8 cellular contexts compared by ENCODE assay signal in genomic region chr12:98698603-98699463, GRCh38. TPM values are rescaled to one million over a fixed set of nuclear protein-coding genes. Genes with fewer than 3 reads are reported as not detected.
DNase-seq lines count a peak whose midpoint lies in the region; ATAC-seq, FAIRE-seq and TF ChIP-seq lines count a peak whose summit lies in the region.

No MANE protein-coding gene starts in this region.

- H3K4me3 Mint-ChIP-seq in stimulated activated naive CD8-positive, alpha-beta T cell treated with anti-CD3 and anti-CD28 coated beads, Interleukin-15, amount 100 ng/mL, for 72 hours, result no peak overlapping the region

- DNase-seq in AG09309 (ENCODE audit: low read depth) (peak; percentile 37), NCI-H1694 (lab: John Stamatoyannopoulos, UW) (peak; percentile 2), cerebellar cortex (ENCODE audit: low spot score) (peak; percentile 77)
- DNase-seq in stimulated activated naive CD8-positive, alpha-beta T cell treated with anti-CD3 and anti-CD28 coated beads, Interleukin-15, amount 100 ng/mL, for 72 hours, result no peak

- no peaks in the 10 kb centered on the region for H3K36me3 ChIP-seq in liver (ENCODE audit: control insufficient read depth in 4 of 4, insufficient read depth in 3 of 4, low read depth in 1 of 4, low read length in 3 of 4)

- H3K4me1 Mint-ChIP-seq in stimulated activated naive CD8-positive, alpha-beta T cell treated with anti-CD3 and anti-CD28 coated beads, Interleukin-15, amount 100 ng/mL, for 72 hours, result no peaks in the 10 kb centered on the region

- no peak overlapping the region for H3K27ac ChIP-seq in liver (ENCODE audit: low read depth in 1 of 2, low read length in 2 of 2)

- H3K9ac ChIP-seq in liver (ENCODE audit: low read depth in 1 of 2, low read length in 2 of 2), result no peak overlapping the region

- no peaks in the 10 kb centered on the region for H3K9me3 Mint-ChIP-seq in stimulated activated naive CD8-positive, alpha-beta T cell treated with anti-CD3 and anti-CD28 coated beads, Interleukin-15, amount 100 ng/mL, for 72 hours

- no peaks in the 10 kb centered on the region for H3K27me3 ChIP-seq in liver (ENCODE audit: control insufficient read depth in 4 of 4, insufficient read depth in 4 of 4, low read length in 3 of 4)

- peaks cover 0 to 7% (median 4%) of the 10 kb centered on the region in 4 donors for H3K4me1 ChIP-seq in liver (ENCODE audit: control insufficient read depth in 4 of 4, insufficient read depth in 4 of 4, low read length in 3 of 4)

- H3K27me3 Mint-ChIP-seq in stimulated activated naive CD8-positive, alpha-beta T cell treated with anti-CD3 and anti-CD28 coated beads, Interleukin-15, amount 100 ng/mL, for 72 hours, result no peaks in the 10 kb centered on the region

- H3K9me3 ChIP-seq in liver (ENCODE audit: control insufficient read depth in 4 of 4, low read length in 3 of 4), result no peaks in the 10 kb centered on the region

- WGBS in liver, result 31% methylated on average over 6 of the region's 6 CpGs

- H3K27ac Mint-ChIP-seq in stimulated activated naive CD8-positive, alpha-beta T cell treated with anti-CD3 and anti-CD28 coated beads, Interleukin-15, amount 100 ng/mL, for 72 hours, result no peak overlapping the region

- H3K4me3 ChIP-seq in AG09309 (ENCODE audit: control insufficient read depth, low read depth, low read length) (no peak overlapping the region), liver (ENCODE audit: low read depth in 1 of 3, low read length in 3 of 3) (no peak overlapping the region)

- ATAC-seq in GM18499 (IDR thresholded peaks at IDR 0.05; ENCODE audit: insufficient read depth, unreplicated experiment) (peak; percentile 71), HG02798 (IDR thresholded peaks at IDR 0.05; ENCODE audit: poor library complexity, unreplicated experiment) (peak; percentile 94)
- ATAC-seq in stimulated activated naive CD8-positive, alpha-beta T cell treated with anti-CD3 and anti-CD28 coated beads, Interleukin-15, amount 100 ng/mL, for 72 hours, result peak; percentile 59

- TF ChIP-seq CTCF in AG09309 (IDR thresholded peaks at IDR 0.05; ENCODE audit: control insufficient read depth, insufficient read depth, low read depth, low read length, missing control alignments) (peak; percentile 85), liver (IDR thresholded peaks at IDR 0.05; ENCODE audit: low read depth, low read length, missing input control) (peak; percentile 61)

- peak; percentile 60 for FAIRE-seq in TTC549 (lab: Jason Lieb, UNC)

- TF ChIP-seq RAD21 in liver (IDR thresholded peaks at IDR 0.05), result peak; percentile 76 to 82

TF ChIP-seq in liver, 16 proteins besides CTCF, POLR2A, EP300 and RAD21:
- TF ChIP-seq FOXA1 (IDR thresholded peaks at IDR 0.05), result no peak
- peak; percentile 49 to 61 for TF ChIP-seq HNF4A (conservative IDR thresholded peaks at IDR 0.05)
- TF ChIP-seq RXRA (IDR thresholded peaks at IDR 0.05), result peak; percentile 49 to 58
- no peak for TF ChIP-seq EGR1 (IDR thresholded peaks at IDR 0.05; ENCODE audit: low read depth in 2 of 2)
- TF ChIP-seq FOXA2 (IDR thresholded peaks at IDR 0.05), result peak; percentile 16
- TF ChIP-seq ATF3 (IDR thresholded peaks at IDR 0.05), result no peak
- no peak for TF ChIP-seq MAX (IDR thresholded peaks at IDR 0.05)
- no peak for TF ChIP-seq REST (IDR thresholded peaks at IDR 0.05)
- TF ChIP-seq SP1 (IDR thresholded peaks at IDR 0.05), result no peak
- TF ChIP-seq YY1 (IDR thresholded peaks at IDR 0.05), result no peak
- TF ChIP-seq ZBTB33 (IDR thresholded peaks at IDR 0.05), result no peak
- TF ChIP-seq NR2F2 (IDR thresholded peaks at IDR 0.05), result peak; percentile 70
- no peak for TF ChIP-seq HNF4G (IDR thresholded peaks at IDR 0.05)

RNA-seq across cellular contexts. Expression of gene APAF1, which starts 53.7 kb away (rescaled TPM):
- 10 to 100 TPM; 10.4 to 11.6 TPM for total RNA-seq in liver
- polyA plus RNA-seq in liver, result 1 to 10 TPM; 1.9 to 2.8 TPM

RNA-seq across cellular contexts. Expression of gene IKBIP, which starts 54.2 kb away (rescaled TPM):
- 10 to 100 TPM in 1 of 2 donors, 1 to 10 TPM in 1; 5.4 to 10.5 TPM for total RNA-seq in liver
- 1 to 10 TPM; 4.7 to 7.1 TPM for polyA plus RNA-seq in liver

Comparison
In these comparisons a context has a peak if more than half of its experiments do, and no peak if none do; other contexts are left out.
1. DNase-seq: peak in AG09309 (single experiment), NCI-H1694 (single experiment) and cerebellar cortex (single experiment); none in stimulated activated naive CD8-positive, alpha-beta T cell treated with anti-CD3 and anti-CD28 coated beads, Interleukin-15, amount 100 ng/mL, for 72 hours (0 of 2).
2. Peak in every context shown above with its lines, with median percentiles within 50 percentile points of each other: ATAC-seq.